11 cellular contexts compared by ENCODE assay signal in the genomic region with DNA sequence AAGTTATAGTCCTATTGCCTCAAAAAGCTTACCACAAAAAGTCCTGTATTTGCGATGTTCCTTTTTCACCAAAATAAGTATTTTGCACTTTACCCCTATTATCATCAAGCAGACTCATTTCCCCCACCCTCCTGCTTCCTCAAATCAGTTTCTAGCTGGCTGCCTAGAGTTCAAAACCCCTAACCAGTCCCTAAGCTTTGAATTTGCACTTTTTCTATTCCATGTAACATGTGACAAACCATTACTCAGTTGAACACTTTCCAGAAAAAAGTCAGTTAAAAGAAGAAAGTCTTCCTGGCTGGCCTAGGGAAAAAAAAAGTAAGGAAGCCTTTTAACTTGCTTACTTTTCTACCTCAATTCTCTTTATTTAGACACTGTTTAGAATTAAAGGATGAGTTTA. TPM values are rescaled to one million over a fixed set of nuclear protein-coding genes. Genes with fewer than 3 reads are reported as not detected.
DNase-seq lines count a peak whose midpoint lies in the region; ATAC-seq and TF ChIP-seq lines count a peak whose summit lies in the region.
"Had no signal": no experiment of that assay in that cellular context is flagged by ENCODE, and none has a peak within 500 bp of the region (broad histone marks: within the 10 kb centered on the region; RNA-seq: fewer than 3 reads in every experiment).

No MANE protein-coding gene starts in this region.

- POLR2A ChIA-PET in naive thymus-derived CD4-positive, alpha-beta T cell (lab: Charles Lee), result interaction anchor here (1.0 kb wide), 1 partner anchor 8 kb away, joined by 5 read pairs; a partner anchor contains a TSS
- POLR2A ChIA-PET in activated CD4-positive, alpha-beta memory T cell treated with anti-CD3 and anti-CD28 coated beads, Interleukin-2, amount 10 ng/mL, durations not matched to agents 7 days and 5 days (lab: Charles Lee), result no interaction called here

- H3K4me3 ChIP-seq in CD4-positive, CD25-positive, alpha-beta regulatory T cell (ENCODE audit: low read depth, low read length), result no peak overlapping the region
- no peak overlapping the region for H3K4me3 ChIP-seq in ascending aorta
- no peak overlapping the region for H3K4me3 ChIP-seq in naive thymus-derived CD4-positive, alpha-beta T cell (ENCODE audit: low read length)

- no peaks in the 10 kb centered on the region for H3K36me3 ChIP-seq in CD4-positive, CD25-positive, alpha-beta regulatory T cell (ENCODE audit: control insufficient read depth, insufficient read depth, low read length)
- no peaks in the 10 kb centered on the region for H3K36me3 ChIP-seq in ascending aorta
- no peaks in the 10 kb centered on the region for H3K36me3 ChIP-seq in naive thymus-derived CD4-positive, alpha-beta T cell (ENCODE audit: control insufficient read depth in 2 of 3, insufficient read depth in 3 of 3, low read length in 3 of 3)

- ATAC-seq in CD4-positive, CD25-positive, alpha-beta regulatory T cell (ENCODE audit: low read depth in 2 of 2), result no peak
- peak; percentile 46 for ATAC-seq in naive thymus-derived CD4-positive, alpha-beta T cell
- ATAC-seq: activated CD8-positive, alpha-beta T cell treated with anti-CD3 and anti-CD28 coated beads for 36 hours; foreskin keratinocyte had no signal

- H3K4me1 Mint-ChIP-seq in CD4-positive, CD25-positive, alpha-beta regulatory T cell, result peaks cover 13 to 39% (median 32%) of the 10 kb centered on the region in 4 donors
- H3K4me1 Mint-ChIP-seq in naive thymus-derived CD4-positive, alpha-beta T cell, result peaks cover 12 to 59% (median 38%) of the 10 kb centered on the region in 7 donors
- H3K4me1 Mint-ChIP-seq in activated CD4-positive, alpha-beta memory T cell treated with anti-CD3 and anti-CD28 coated beads, Interleukin-2, amount 10 ng/mL, durations not matched to agents 7 days and 5 days, result peaks cover 3% of the 10 kb centered on the region

- H3K9me3 ChIP-seq in CD4-positive, CD25-positive, alpha-beta regulatory T cell (ENCODE audit: control insufficient read depth in 2 of 2, low read length in 2 of 2), result no peaks in the 10 kb centered on the region
- H3K9me3 ChIP-seq in ascending aorta, result no peaks in the 10 kb centered on the region
- H3K9me3 ChIP-seq in naive thymus-derived CD4-positive, alpha-beta T cell (ENCODE audit: control insufficient read depth in 2 of 3, low read length in 3 of 3), result no peaks in the 10 kb centered on the region
- H3K9me3 ChIP-seq: Caco-2 had no signal

- no peak overlapping the region for H3K4me3 Mint-ChIP-seq in CD4-positive, CD25-positive, alpha-beta regulatory T cell
- H3K4me3 Mint-ChIP-seq in naive thymus-derived CD4-positive, alpha-beta T cell, result peak overlapping the region in 1 of 10 donors; percentile 25
- H3K4me3 Mint-ChIP-seq in activated CD4-positive, alpha-beta memory T cell treated with anti-CD3 and anti-CD28 coated beads, Interleukin-2, amount 10 ng/mL, durations not matched to agents 7 days and 5 days, result no peak overlapping the region
- H3K4me3 Mint-ChIP-seq: activated CD8-positive, alpha-beta T cell treated with anti-CD3 and anti-CD28 coated beads for 36 hours had no signal

- CTCF ChIA-PET in naive thymus-derived CD4-positive, alpha-beta T cell (lab: Charles Lee), result no interaction called here
- CTCF ChIA-PET in activated CD4-positive, alpha-beta memory T cell treated with anti-CD3 and anti-CD28 coated beads, Interleukin-2, amount 10 ng/mL, durations not matched to agents 7 days and 5 days (lab: Charles Lee), result no interaction called here

- H3K27ac Mint-ChIP-seq in CD4-positive, CD25-positive, alpha-beta regulatory T cell, result peak overlapping the region; percentile 16 to 61 (median 49)
- H3K27ac Mint-ChIP-seq in naive thymus-derived CD4-positive, alpha-beta T cell, result peak overlapping the region in 2 of 9 donors; percentile 31 to 56
- no peak overlapping the region for H3K27ac Mint-ChIP-seq in activated CD4-positive, alpha-beta memory T cell treated with anti-CD3 and anti-CD28 coated beads, Interleukin-2, amount 10 ng/mL, durations not matched to agents 7 days and 5 days
- H3K27ac Mint-ChIP-seq: activated CD8-positive, alpha-beta T cell treated with anti-CD3 and anti-CD28 coated beads for 36 hours had no signal

- peaks cover 9% of the 10 kb centered on the region for H3K36me3 Mint-ChIP-seq in CD4-positive, CD25-positive, alpha-beta regulatory T cell
- H3K36me3 Mint-ChIP-seq in naive thymus-derived CD4-positive, alpha-beta T cell, result peaks cover 0 to 21% (median 18%) of the 10 kb centered on the region in 5 donors
- peaks cover 7% of the 10 kb centered on the region for H3K36me3 Mint-ChIP-seq in activated CD4-positive, alpha-beta memory T cell treated with anti-CD3 and anti-CD28 coated beads, Interleukin-2, amount 10 ng/mL, durations not matched to agents 7 days and 5 days (ENCODE audit: low read depth)

- H3K27ac ChIP-seq in CD4-positive, CD25-positive, alpha-beta regulatory T cell (ENCODE audit: insufficient read depth, low read length, poor library complexity, severe bottlenecking), result no peak overlapping the region
- peak overlapping the region; percentile 36 to 52 for H3K27ac ChIP-seq in ascending aorta
- no peak overlapping the region for H3K27ac ChIP-seq in naive thymus-derived CD4-positive, alpha-beta T cell (ENCODE audit: low read depth, low read length)
- H3K27ac ChIP-seq: foreskin keratinocyte had no signal

- peaks cover 0 to 2% (median 0%) of the 10 kb centered on the region in 7 donors for H3K9me3 Mint-ChIP-seq in CD4-positive, CD25-positive, alpha-beta regulatory T cell
- peaks cover 0 to 3% (median under 1%) of the 10 kb centered on the region in 11 donors for H3K9me3 Mint-ChIP-seq in naive thymus-derived CD4-positive, alpha-beta T cell
- peaks cover under 1% of the 10 kb centered on the region for H3K9me3 Mint-ChIP-seq in activated CD4-positive, alpha-beta memory T cell treated with anti-CD3 and anti-CD28 coated beads, Interleukin-2, amount 10 ng/mL, durations not matched to agents 7 days and 5 days

- no peaks in the 10 kb centered on the region for H3K27me3 ChIP-seq in CD4-positive, CD25-positive, alpha-beta regulatory T cell (ENCODE audit: control insufficient read depth, insufficient read depth, low read length)
- H3K27me3 ChIP-seq in ascending aorta, result no peaks in the 10 kb centered on the region
- H3K27me3 ChIP-seq in naive thymus-derived CD4-positive, alpha-beta T cell (ENCODE audit: control insufficient read depth in 2 of 2, insufficient read depth in 2 of 2, low read length in 2 of 2), result no peaks in the 10 kb centered on the region
- H3K27me3 ChIP-seq: foreskin keratinocyte had no signal

- intact Hi-C loops in ascending aorta (cut with DNase I), result no loop called here
- intact Hi-C loops in naive thymus-derived CD4-positive, alpha-beta T cell (cut with micrococcal nuclease), result no loop called here

- H3K27me3 Mint-ChIP-seq in CD4-positive, CD25-positive, alpha-beta regulatory T cell, result no peaks in the 10 kb centered on the region
- H3K27me3 Mint-ChIP-seq in naive thymus-derived CD4-positive, alpha-beta T cell, result no peaks in the 10 kb centered on the region
- no peaks in the 10 kb centered on the region for H3K27me3 Mint-ChIP-seq in activated CD4-positive, alpha-beta memory T cell treated with anti-CD3 and anti-CD28 coated beads, Interleukin-2, amount 10 ng/mL, durations not matched to agents 7 days and 5 days
- H3K27me3 Mint-ChIP-seq: activated CD8-positive, alpha-beta T cell treated with anti-CD3 and anti-CD28 coated beads for 36 hours had no signal

- no peak for TF ChIP-seq CTCF in ascending aorta (IDR thresholded peaks at IDR 0.05)

- DNase-seq in CD4-positive, CD25-positive, alpha-beta regulatory T cell, result no peak
- DNase-seq in M059J (ENCODE audit: low read depth) (peak; percentile 53), ascending aorta (ENCODE audit: low spot score in 2 of 2) (no peak), T-helper 9 cell (no peak), NCI-H2196 (lab: John Stamatoyannopoulos, UW; ENCODE audit: unreplicated experiment) (no peak)
- no peak for DNase-seq in naive thymus-derived CD4-positive, alpha-beta T cell
- no peak for DNase-seq in activated CD4-positive, alpha-beta memory T cell treated with anti-CD3 and anti-CD28 coated beads, Interleukin-2, amount 10 ng/mL, durations not matched to agents 7 days and 5 days
- no peak for DNase-seq in activated T-cell treated with anti-CD3 and anti-CD28 coated beads, Interleukin-2, amount 50 U/mL, for 1 hour
- DNase-seq: activated CD8-positive, alpha-beta T cell treated with anti-CD3 and anti-CD28 coated beads for 36 hours; Caco-2; foreskin keratinocyte had no signal

- no peaks in the 10 kb centered on the region for H3K4me1 ChIP-seq in CD4-positive, CD25-positive, alpha-beta regulatory T cell (ENCODE audit: control insufficient read depth, insufficient read depth, low read length, poor library complexity, severe bottlenecking)
- peaks cover 0 to 18% of the 10 kb centered on the region in 2 donors for H3K4me1 ChIP-seq in ascending aorta
- H3K4me1 ChIP-seq in naive thymus-derived CD4-positive, alpha-beta T cell (ENCODE audit: control insufficient read depth in 2 of 2, insufficient read depth in 2 of 2, low read length in 2 of 2), result no peaks in the 10 kb centered on the region

RNA-seq across cellular contexts. Expression of a gene that starts 8.2 kb away (rescaled TPM):
- total RNA-seq in CD4-positive, CD25-positive, alpha-beta regulatory T cell, result 35.5 TPM
- 10 to 100 TPM in 1 of 4 donors, 1 to 10 TPM in 3; 6.8 to 13.0 (median 8.1) TPM for polyA plus RNA-seq in CD4-positive, CD25-positive, alpha-beta regulatory T cell
- 41.6 and 59.6 TPM in 2 replicates for total RNA-seq in M059J (2014; rRNA removed; shearing (Covaris generic))
- total RNA-seq in ascending aorta, result 30.9 TPM
- total RNA-seq in naive thymus-derived CD4-positive, alpha-beta T cell, result 10 to 100 TPM; 32.9 to 56.1 (median 47.3) TPM
- polyA plus RNA-seq in naive thymus-derived CD4-positive, alpha-beta T cell, result 10 to 100 TPM; 11.6 to 19.6 TPM
- 10 to 100 TPM; 22.5 to 24.4 TPM for total RNA-seq in activated CD4-positive, alpha-beta memory T cell treated with anti-CD3 and anti-CD28 coated beads, Interleukin-2, amount 10 ng/mL, durations not matched to agents 7 days and 5 days

RNA-seq across cellular contexts. Expression of a gene that starts 8.9 kb away (rescaled TPM):
- total RNA-seq in CD4-positive, CD25-positive, alpha-beta regulatory T cell, result 28.0 TPM
- polyA plus RNA-seq in CD4-positive, CD25-positive, alpha-beta regulatory T cell, result 10 to 100 TPM; 19.4 to 28.5 (median 22.1) TPM
- total RNA-seq in M059J (2014; rRNA removed; shearing (Covaris generic)), result 14.3 and 26.3 TPM in 2 replicates
- total RNA-seq in ascending aorta, result 97.1 TPM
- total RNA-seq in naive thymus-derived CD4-positive, alpha-beta T cell, result 10 to 100 TPM; 26.0 to 45.2 (median 41.4) TPM
- 10 to 100 TPM; 30.3 to 39.1 TPM for polyA plus RNA-seq in naive thymus-derived CD4-positive, alpha-beta T cell
- total RNA-seq in activated CD4-positive, alpha-beta memory T cell treated with anti-CD3 and anti-CD28 coated beads, Interleukin-2, amount 10 ng/mL, durations not matched to agents 7 days and 5 days, result 10 to 100 TPM; 18.8 to 20.3 TPM

Comparison
In these comparisons a context has a peak if more than half of its experiments do, and no peak if none do; other contexts are left out.
1. H3K27ac ChIP-seq: peak in ascending aorta (2 of 2); none in CD4-positive, CD25-positive, alpha-beta regulatory T cell (single experiment) and naive thymus-derived CD4-positive, alpha-beta T cell (single experiment).